7 cellular contexts compared by ENCODE assay signal in genomic region chr20:58481541-58482021, GRCh38. TPM values are rescaled to one million over a fixed set of nuclear protein-coding genes. Genes with fewer than 3 reads are reported as not detected.
DNase-seq lines count a peak whose midpoint lies in the region; ATAC-seq, FAIRE-seq and TF ChIP-seq lines count a peak whose summit lies in the region.

No MANE protein-coding gene starts in this region.

- 8% methylated on average over 13 of the region's 16 CpGs for WGBS in K562 (ENCODE audit: insufficient coverage, low coverage, missing lambda C conversion rate)

- H3K4me1 ChIP-seq in HAP-1: peaks cover 7% of the 10 kb centered on the region
- H3K4me1 ChIP-seq in K562 (replicated peaks in 1 of 2; ENCODE audit: control insufficient read depth in 2 of 2, insufficient read depth in 2 of 2, low read length in 2 of 2): peaks cover 3 to 4% of the 10 kb centered on the region in 2 experiments; a peak in 3 of 5 replicates

- TF ChIP-seq POLR2A in K562 (conservative IDR thresholded peaks at IDR 0.05): no peak

- H3K27ac ChIP-seq in K562 (ENCODE audit: extremely low read depth, low read depth, low read length): no peak overlapping the region

- no peaks in the 10 kb centered on the region for H3K27me3 ChIP-seq in HAP-1 (ENCODE audit: low read depth)
- H3K27me3 ChIP-seq in K562 (ENCODE audit: control insufficient read depth in 2 of 2, insufficient read depth in 2 of 2, low read length in 2 of 2): peaks cover 8 to 24% of the 10 kb centered on the region in 2 experiments; a peak in 4 of 5 replicates

- no peaks in the 10 kb centered on the region for H3K36me3 ChIP-seq in HAP-1 (replicated peaks)
- no peaks in the 10 kb centered on the region for H3K36me3 ChIP-seq in K562 (ENCODE audit: control insufficient read depth, insufficient read depth, low read length)

- TF ChIP-seq RAD21 in K562 (CRISPR knock-in tag; conservative IDR thresholded peaks at IDR 0.05 in 1 of 2, IDR thresholded peaks at IDR 0.05 in 1 of 2): peak; percentile 75 to 87

- ATAC-seq in K562 (peak; percentile 97), left lobe of liver (peak; percentile 99), GM19397 (IDR thresholded peaks at IDR 0.05; ENCODE audit: unreplicated experiment) (no peak), HG03039 (IDR thresholded peaks at IDR 0.05; ENCODE audit: unreplicated experiment) (no peak)

- no peaks in the 10 kb centered on the region for H4K20me1 ChIP-seq in K562 (replicated peaks; ENCODE audit: control insufficient read depth, insufficient read depth, low read length)

- CTCF ChIA-PET in K562 (lab: Yijun Ruan, JAX; ENCODE audit: low intra/inter-chr PET ratio): interaction anchor here (1.3 to 1.4 kb wide), 2 partner anchors 357 to 371 kb away, joined by 4 to 8 read pairs; partner anchors contain the start of gene GNAS

- POLR2A ChIA-PET in K562 (lab: Yijun Ruan, JAX): interaction anchor here (0.6 to 1.3 kb wide), 3 partner anchors 166 to 358 kb away, joined by 3 to 4 read pairs (median 3); no protein-coding TSS in a partner anchor

- TF ChIP-seq EP300 in K562 (IDR thresholded peaks at IDR 0.05; ENCODE audit: low read length): no peak

- H3K4me2 ChIP-seq in K562 (ENCODE audit: insufficient read depth, low read length): 0 out of 2 replicates have a peak overlapping the region, but pooled peaks have one; percentile 35

- TF ChIP-seq CTCF in K562 (IDR thresholded peaks at IDR 0.05 in 2 of 3, conservative IDR thresholded peaks at IDR 0.05 in 1 of 3; ENCODE audit: insufficient read depth in 2 of 3, low read depth in 1 of 3, low read length in 3 of 3): peak; percentile 79 to 90 (median 83)

- peak overlapping the region; percentile 86 for H2AFZ ChIP-seq in K562 (ENCODE audit: low read depth, low read length)

- H3K4me3 ChIP-seq in HAP-1: no peak overlapping the region
- H3K4me3 ChIP-seq in K562: no peak overlapping the region

- H3K9ac ChIP-seq in K562 (ENCODE audit: insufficient read depth in 1 of 2, low read depth in 2 of 2, low read length in 2 of 2): 0 out of 4 replicates have a peak overlapping the region, but pooled peaks of 1 of the 2 experiments have one; percentile 70

- peak; percentile 76 for FAIRE-seq in K562 (lab: Jason Lieb, UNC)

- intact Hi-C loops in K562 (cut with micrococcal nuclease): loop anchor here (2.0 kb wide), 2 partner anchors 169 to 357 kb away; partner anchors contain the start of gene STX16

- H3K79me2 ChIP-seq in K562 (ENCODE audit: control insufficient read depth, insufficient read depth, low read length): no peaks in the 10 kb centered on the region

- no peaks in the 10 kb centered on the region for H3K9me1 ChIP-seq in K562 (ENCODE audit: control insufficient read depth, insufficient read depth, low read length)

- BruUV-seq in K562 (replicated peaks; lab: Mats Ljungman, UMichigan): no TSS peak

- in situ Hi-C loops in HAP-1 (cut with MboI; ENCODE audit: low sequenced_read_pairs): loop anchor here (5.0 kb wide), 1 partner anchor 356 kb away; no protein-coding TSS in a partner anchor
- in situ Hi-C loops in SK-MEL-5 (cut with HindIII; ENCODE audit: low pct_unique_long_range_greater_than_20kb, low sequenced_read_pairs): no loop called here
- in situ Hi-C loops in K562 (cut with MboI): loop anchor here (10.0 kb wide), 1 partner anchor 373 kb away; the partner anchor contains the start of genes GNAS and GNAS-AS1

- DNase-seq in HAP-1 (ENCODE audit: low spot score in 2 of 2): peak; percentile 41 to 88
- peak; percentile 69 for DNase-seq in SK-MEL-5 (ENCODE audit: low read depth, low spot score)
- DNase-seq in K562 (ENCODE audit: extremely low read depth in 1 of 4, low spot score in 3 of 4): peak; percentile 74 to 86 (median 83)
- DNase-seq in left lobe of liver (ENCODE audit: low spot score): peak; percentile 64
- peak; percentile 34 for DNase-seq in stimulated activated CD8-positive, alpha-beta memory T cell treated with anti-CD3 and anti-CD28 coated beads, Interleukin-15, amount 100 ng/mL, for 1 hour (ENCODE audit: low read depth)

- H3K9me3 ChIP-seq in HAP-1 (peaks cover 12% of the 10 kb centered on the region), K562 (replicated peaks; ENCODE audit: control insufficient read depth, insufficient read depth, low read depth, low read length) (peaks cover 8% of the 10 kb centered on the region; the same call in 1 of the 2 replicates)

TF ChIP-seq in K562, 482 proteins besides CTCF, POLR2A, EP300 and RAD21 (continues in another document):
- TF ChIP-seq CC2D1A (IDR thresholded peaks at IDR 0.05) (peak; percentile 59; the same call in 1 of the 2 replicates), SMC3 (conservative IDR thresholded peaks at IDR 0.05; ENCODE audit: insufficient read depth, low read depth, low read length) (peak; percentile 74), DEAF1 (CRISPR knock-in tag; IDR thresholded peaks at IDR 0.05) (peak; percentile 46), STAG1 (CRISPR knock-in tag; IDR thresholded peaks at IDR 0.05; ENCODE audit: borderline replicate concordance) (peak; percentile 84), ZFPM2 (CRISPR knock-in tag; IDR thresholded peaks at IDR 0.05) (no peak), HSF4 (CRISPR knock-in tag; IDR thresholded peaks at IDR 0.05; ENCODE audit: borderline replicate concordance) (no peak), KDM2B (CRISPR knock-in tag; IDR thresholded peaks at IDR 0.05) (no peak), ZBTB5 (IDR thresholded peaks at IDR 0.05) (no peak), DMBX1 (CRISPR knock-in tag; IDR thresholded peaks at IDR 0.05; ENCODE audit: borderline replicate concordance) (no peak), KLF16 (IDR thresholded peaks at IDR 0.05) (0 out of 2 replicates have a peak, but pooled peaks have one; percentile 13)

RNA-seq across cellular contexts. Expression of gene APCDD1L, which starts 33.6 kb away (rescaled TPM):
- not detected in 2 replicates for total RNA-seq in SK-MEL-5 (2014; rRNA removed; shearing (Covaris generic))
- not detected in 2 replicates for polyA plus RNA-seq in SK-MEL-5 (2015; cell fraction: cytosol; rRNA removed)
- polyA plus RNA-seq in SK-MEL-5 (2015; cell fraction: nucleus; rRNA removed): not detected in 2 replicates
- total RNA-seq in K562 (2011; cell fraction: chromatin; rRNA removed; ENCODE audit: low replicate concordance): not detected in 2 replicates
- 0.33 TPM in 1 of 2 replicates, not detected in the other for total RNA-seq in K562 (2011; cell fraction: nucleolus; rRNA removed)
- total RNA-seq in K562 (2011; cell fraction: nucleoplasm; rRNA removed): not detected in 2 replicates
- total RNA-seq in K562 (2014; rRNA removed): not detected in 2 replicates
- not detected in 2 replicates for total RNA-seq in K562 (2014; rRNA removed; fragmentation: Illumina TruSeq; extraction: Trizol)
- total RNA-seq in K562 (2015; rRNA removed; fragmentation: Illumina TruSeq; extraction: Trizol): not detected in 2 replicates
- total RNA-seq in K562 (2021): not detected in 2 replicates
- not detected in 2 replicates for polyA plus RNA-seq in K562 (2011; rRNA removed)
- not detected in 2 replicates for polyA plus RNA-seq in K562 (2011; cell fraction: cytosol; rRNA removed)
- polyA plus RNA-seq in K562 (2011; cell fraction: nucleus; rRNA removed): not detected in 2 replicates
- 0.03 TPM in 1 of 2 replicates, not detected in the other for polyA plus RNA-seq in K562 (2012)
- not detected in 2 replicates for polyA plus RNA-seq in K562 (2014; fragmentation: Illumina TruSeq; extraction: Trizol)
- not detected for polyA plus RNA-seq in K562 (2014; fragmentation: Nextera tagmentation; extraction: Ambion mirVana)
- not detected in 2 replicates for polyA plus RNA-seq in K562 (2014; rRNA removed)
- polyA minus RNA-seq in K562 (2011; rRNA and poly(A)+ RNA removed): not detected in 2 replicates
- polyA minus RNA-seq in K562 (2011; cell fraction: cytosol; rRNA and poly(A)+ RNA removed): not detected in 2 replicates
- not detected in 2 replicates for polyA minus RNA-seq in K562 (2011; cell fraction: nucleus; rRNA and poly(A)+ RNA removed)
- total RNA-seq in left lobe of liver: 0.13 TPM

Comparison
In these comparisons a context has a peak if more than half of its experiments do, and no peak if none do; other contexts are left out.
1. ATAC-seq: peak in K562 (single experiment) and left lobe of liver (single experiment); none in GM19397 (single experiment) and HG03039 (single experiment).
2. Peak in every context shown above with its lines, with median percentiles within 50 percentile points of each other: DNase-seq.